ENCODE assay signal across 19 cellular contexts in genomic region chr7:47538846-47539311, GRCh38. TPM values are rescaled to one million over a fixed set of nuclear protein-coding genes. Genes with fewer than 3 reads are reported as not detected.
A peak's percentile ranks its signal among the peaks of the same experiment; 100 is the strongest.
DNase-seq lines count a peak whose midpoint lies in the region; ATAC-seq and TF ChIP-seq lines count a peak whose summit lies in the region.
"Had no signal": no experiment of that assay in that cellular context is flagged by ENCODE, and none has a peak within 500 bp of the region (broad histone marks: within the 10 kb centered on the region; RNA-seq: fewer than 3 reads in every experiment).

No MANE protein-coding gene starts in this region.

- TF ChIP-seq CTCF in GM23338 (conservative IDR thresholded peaks at IDR 0.05; ENCODE audit: low read depth in 2 of 2) (no peak), liver (IDR thresholded peaks at IDR 0.05; ENCODE audit: low read depth, low read length, missing input control) (no peak)

- H3K4me3 Mint-ChIP-seq in GM23338: no peak overlapping the region; the same call in 2 of the 3 replicates
- H3K4me3 Mint-ChIP-seq: activated naive CD8-positive, alpha-beta T cell; dendritic cell treated with granulocyte-macrophage colony-stimulating factor and Interleukin-4, amounts not matched to agents 40 ng/mL and 50 ng/mL, for 4 days; naive thymus-derived CD4-positive, alpha-beta T cell; stimulated activated naive CD8-positive, alpha-beta T cell treated with anti-CD3 and anti-CD28 coated beads, Interleukin-15, Interleukin-2, amounts not matched to agents 100 ng/mL and 50 ng/mL, for 24 hours had no signal

- H3K4me3 ChIP-seq in GM23338: no peak overlapping the region
- no peak overlapping the region for H3K4me3 ChIP-seq in adipocyte (ENCODE audit: low read length)
- no peak overlapping the region for H3K4me3 ChIP-seq in liver (ENCODE audit: low read depth in 1 of 3, low read length in 3 of 3)
- H3K4me3 ChIP-seq: GM12878, right atrium auricular region, SJCRH30 had no signal

- TF ChIP-seq RAD21 in liver (IDR thresholded peaks at IDR 0.05): peak; percentile 52 to 70

- H3K4me1 ChIP-seq in GM23338 (ENCODE audit: insufficient read depth) (peaks cover 42% of the 10 kb centered on the region), adipocyte (ENCODE audit: control insufficient read depth, insufficient read depth, low read length) (peaks cover 17% of the 10 kb centered on the region), liver (ENCODE audit: control insufficient read depth in 4 of 4, insufficient read depth in 4 of 4, low read length in 3 of 4) (peaks cover 18 to 69% (median 44%) of the 10 kb centered on the region in 4 donors)

- H3K27me3 Mint-ChIP-seq in GM23338 (ENCODE audit: insufficient read depth, low read depth, poor library complexity): peaks cover 23% of the 10 kb centered on the region

- H3K27ac Mint-ChIP-seq in GM23338: no peak overlapping the region
- H3K27ac Mint-ChIP-seq: activated naive CD8-positive, alpha-beta T cell; dendritic cell treated with granulocyte-macrophage colony-stimulating factor and Interleukin-4, amounts not matched to agents 40 ng/mL and 50 ng/mL, for 4 days; naive thymus-derived CD4-positive, alpha-beta T cell; stimulated activated naive CD8-positive, alpha-beta T cell treated with anti-CD3 and anti-CD28 coated beads, Interleukin-15, Interleukin-2, amounts not matched to agents 100 ng/mL and 50 ng/mL, for 24 hours had no signal

- 30% methylated on average over 5 of the region's 5 CpGs for WGBS in liver

- peaks cover 28% of the 10 kb centered on the region for H3K27me3 ChIP-seq in GM23338 (ENCODE audit: insufficient read depth)
- peaks cover 28% of the 10 kb centered on the region for H3K27me3 ChIP-seq in adipocyte (replicated peaks; ENCODE audit: control insufficient read depth, insufficient read depth, low read length)
- no peaks in the 10 kb centered on the region for H3K27me3 ChIP-seq in liver (ENCODE audit: control insufficient read depth in 4 of 4, insufficient read depth in 4 of 4, low read length in 3 of 4)
- H3K27me3 ChIP-seq: right atrium auricular region, SJCRH30 had no signal

- H3F3A ChIP-seq in GM23338 (replicated peaks; ENCODE audit: low read depth): peaks cover 5% of the 10 kb centered on the region; the same call in 1 of the 2 replicates

- no peak overlapping the region for H2AFZ ChIP-seq in GM23338

- H3K9ac ChIP-seq in adipocyte (ENCODE audit: low read length) (no peak overlapping the region), liver (ENCODE audit: low read depth in 1 of 2, low read length in 2 of 2) (no peak overlapping the region)

- no peaks in the 10 kb centered on the region; the same call in 2 of the 3 replicates for H3K9me3 Mint-ChIP-seq in GM23338
- H3K9me3 Mint-ChIP-seq: dendritic cell treated with granulocyte-macrophage colony-stimulating factor and Interleukin-4, amounts not matched to agents 40 ng/mL and 50 ng/mL, for 4 days; stimulated activated naive CD8-positive, alpha-beta T cell treated with anti-CD3 and anti-CD28 coated beads, Interleukin-15, Interleukin-2, amounts not matched to agents 100 ng/mL and 50 ng/mL, for 24 hours had no signal

- peaks cover 58% of the 10 kb centered on the region for H3K4me1 Mint-ChIP-seq in GM23338
- H3K4me1 Mint-ChIP-seq: naive thymus-derived CD4-positive, alpha-beta T cell had no signal

- H3K9me3 ChIP-seq in adipocyte (ENCODE audit: control insufficient read depth, low read length) (no peaks in the 10 kb centered on the region), liver (ENCODE audit: control insufficient read depth in 4 of 4, low read length in 3 of 4) (no peaks in the 10 kb centered on the region)
- H3K9me3 ChIP-seq: right atrium auricular region, SJCRH30 had no signal

- peaks cover 17% of the 10 kb centered on the region for H4K20me1 ChIP-seq in GM23338 (replicated peaks; ENCODE audit: insufficient read depth)

- H3K36me3 ChIP-seq in GM23338 (ENCODE audit: insufficient read depth) (no peaks in the 10 kb centered on the region), adipocyte (ENCODE audit: control insufficient read depth, insufficient read depth, low read length, severe bottlenecking) (no peaks in the 10 kb centered on the region), liver (ENCODE audit: control insufficient read depth in 4 of 4, insufficient read depth in 3 of 4, low read depth in 1 of 4, low read length in 3 of 4) (no peaks in the 10 kb centered on the region)
- H3K36me3 ChIP-seq: right atrium auricular region, SJCRH30 had no signal

- H3K27ac ChIP-seq in GM23338 (ENCODE audit: low read depth): no peak overlapping the region
- peak overlapping the region; percentile 75 to 76 for H3K27ac ChIP-seq in liver (ENCODE audit: low read depth in 1 of 2, low read length in 2 of 2)
- H3K27ac ChIP-seq: right atrium auricular region, SJCRH30 had no signal

- H3K4me2 ChIP-seq in GM23338: peak overlapping the region; percentile 40; the same call in 1 of the 2 replicates

- DNase-seq in GM23338 (ENCODE audit: low spot score): no peak
- DNase-seq in adipocyte (ENCODE audit: low read depth): peak; percentile 22
- peak; percentile 61 for DNase-seq in renal cortical epithelial cell (ENCODE audit: low read depth)
- no peak for DNase-seq in pons (ENCODE audit: low spot score)
- no peak for DNase-seq in GF-D8 (lab: John Stamatoyannopoulos, UW)
- DNase-seq in NCI-H1092 treated with DMSO at 0.1 percent for 48 hours (lab: John Stamatoyannopoulos, UW): no peak
- DNase-seq: naive thymus-derived CD4-positive, alpha-beta T cell; NCI-H1105 treated with DMSO at 0.1 percent for 48 hours; NCI-H2107; NCI-H510A treated with DMSO at 0.1 percent for 48 hours had no signal

- peaks cover 30% of the 10 kb centered on the region for H3K79me2 ChIP-seq in GM23338 (replicated peaks; ENCODE audit: insufficient read depth)

- ATAC-seq in GM23338 (no peak), HG03095 (IDR thresholded peaks at IDR 0.05; ENCODE audit: unreplicated experiment) (no peak)
- ATAC-seq: activated CD4-positive, CD25-positive, alpha-beta regulatory T cell treated with anti-CD3 and anti-CD28 coated beads, Interleukin-2, amount 50 U/mL, for 24 hours; GM12878; naive thymus-derived CD4-positive, alpha-beta T cell had no signal

- no peaks in the 10 kb centered on the region for H3K9me2 ChIP-seq in GM23338 (ENCODE audit: insufficient read depth)

- H3K36me3 Mint-ChIP-seq in GM23338 (ENCODE audit: low read depth): no peaks in the 10 kb centered on the region
- H3K36me3 Mint-ChIP-seq: activated naive CD8-positive, alpha-beta T cell had no signal

TF ChIP-seq in GM23338, 12 proteins besides CTCF, POLR2A, EP300 and RAD21:
- TF ChIP-seq REST (IDR thresholded peaks at IDR 0.05; ENCODE audit: unreplicated experiment) (no peak), POLR2AphosphoS5 (IDR thresholded peaks at IDR 0.05; ENCODE audit: low read depth) (no peak)

TF ChIP-seq in liver, 16 proteins besides CTCF, POLR2A, EP300 and RAD21:
- TF ChIP-seq RXRA (IDR thresholded peaks at IDR 0.05) (peak; percentile 83 to 88), TAF1 (conservative IDR thresholded peaks at IDR 0.05) (no peak), YY1 (IDR thresholded peaks at IDR 0.05) (peak; percentile 56), EGR1 (IDR thresholded peaks at IDR 0.05; ENCODE audit: low read depth in 2 of 2) (no peak), SP1 (IDR thresholded peaks at IDR 0.05) (peak; percentile 75), HNF4A (conservative IDR thresholded peaks at IDR 0.05) (peak; percentile 77 to 82), FOXA2 (IDR thresholded peaks at IDR 0.05) (peak; percentile 71), GABPA (IDR thresholded peaks at IDR 0.05 in 1 of 2, conservative IDR thresholded peaks at IDR 0.05 in 1 of 2) (peak in 1 of 2 donors; percentile 49), MAX (IDR thresholded peaks at IDR 0.05) (no peak), HNF4G (IDR thresholded peaks at IDR 0.05) (no peak), NR2F2 (IDR thresholded peaks at IDR 0.05) (peak; percentile 12), JUND (IDR thresholded peaks at IDR 0.05) (peak in 1 of 2 donors; percentile 31), FOXA1 (IDR thresholded peaks at IDR 0.05) (peak; percentile 64), REST (IDR thresholded peaks at IDR 0.05) (peak; percentile 48)

RNA-seq across cellular contexts. Expression of gene TNS3, which starts 43.0 kb away (rescaled TPM):
- total RNA-seq in GM23338 (2014; rRNA removed; shearing (Covaris generic)): 20.6 and 28.7 TPM in 2 replicates
- polyA plus RNA-seq in GM23338 (2016; fragmentation: Nextera tagmentation; extraction: Ambion mirVana) (6.2 TPM in 2 replicates), liver (10 to 100 TPM; 16.8 to 31.2 TPM)
- total RNA-seq in liver (100 to 1,000 TPM in 1 of 2 donors, 10 to 100 TPM in 1; 27.8 to 100 TPM), renal cortical epithelial cell (30.4 and 210 TPM in 2 replicates)
- polyA plus RNA-seq: naive thymus-derived CD4-positive, alpha-beta T cell had no signal

Comparison
In these comparisons a context has a peak if more than half of its experiments do, and no peak if none do; other contexts are left out.
1. DNase-seq: peak in adipocyte (single experiment) and renal cortical epithelial cell (single experiment); none in GM23338 (single experiment), pons (single experiment), GF-D8 (single experiment) and NCI-H1092 treated with DMSO at 0.1 percent for 48 hours (single experiment).